9 cellular contexts compared by ENCODE assay signal in genomic region chr9:111897831-111898144, GRCh38. TPM values are rescaled to one million over a fixed set of nuclear protein-coding genes. Genes with fewer than 3 reads are reported as not detected.
DNase-seq lines count a peak whose midpoint lies in the region; ATAC-seq and TF ChIP-seq lines count a peak whose summit lies in the region.
"Had no signal": no experiment of that assay in that cellular context is flagged by ENCODE, and none has a peak within 500 bp of the region (broad histone marks: within the 10 kb centered on the region; RNA-seq: fewer than 3 reads in every experiment).

No MANE protein-coding gene starts in this region.

- peak; percentile 14 for ATAC-seq in activated CD8-positive, alpha-beta T cell treated with anti-CD3 and anti-CD28 coated beads for 36 hours
- ATAC-seq in activated CD8-positive, alpha-beta T cell treated with anti-CD3 and anti-CD28 coated beads, Interleukin-2, amount 10 ng/mL, durations not matched to agents 7 days and 5 days: no peak
- ATAC-seq in HG02798 (IDR thresholded peaks at IDR 0.05; ENCODE audit: poor library complexity, unreplicated experiment) (peak; percentile 38), HG03457 (IDR thresholded peaks at IDR 0.05; ENCODE audit: unreplicated experiment) (no peak)

- H3K27ac ChIP-seq in RWPE1: peak overlapping the region; percentile 93
- peak overlapping the region; percentile 92 for H3K27ac ChIP-seq in subcutaneous abdominal adipose tissue (ENCODE audit: low read depth, low read length)

- no peaks in the 10 kb centered on the region for H3K27me3 ChIP-seq in subcutaneous abdominal adipose tissue (ENCODE audit: control insufficient read depth in 5 of 5, insufficient read depth in 4 of 5, low read length in 5 of 5)

- CTCF ChIA-PET in activated CD8-positive, alpha-beta T cell treated with anti-CD3 and anti-CD28 coated beads for 36 hours (lab: Charles Lee): interaction anchor here (0.9 to 2.8 kb wide), 3 partner anchors 12 to 177 kb away, joined by 5 to 8 read pairs (median 7); no protein-coding TSS in a partner anchor
- CTCF ChIA-PET in activated CD8-positive, alpha-beta T cell treated with anti-CD3 and anti-CD28 coated beads, Interleukin-2, amount 10 ng/mL, durations not matched to agents 7 days and 5 days (lab: Charles Lee): interaction anchor here (0.7 to 1.4 kb wide), 4 partner anchors 28 to 299 kb away, joined by 3 to 4 read pairs (median 4); no protein-coding TSS in a partner anchor
- CTCF ChIA-PET in RWPE1 (lab: Yijun Ruan, JAX): interaction anchor here (0.6 to 1.6 kb wide), 10 partner anchors 24 to 276 kb away, joined by 3 to 7 read pairs (median 3); no protein-coding TSS in a partner anchor

- no peak overlapping the region for H3K4me3 Mint-ChIP-seq in activated CD8-positive, alpha-beta T cell treated with anti-CD3 and anti-CD28 coated beads for 36 hours
- H3K4me3 Mint-ChIP-seq in activated CD8-positive, alpha-beta T cell treated with anti-CD3 and anti-CD28 coated beads, Interleukin-2, amount 10 ng/mL, durations not matched to agents 7 days and 5 days: no peak overlapping the region
- H3K4me3 Mint-ChIP-seq: effector memory CD8-positive, alpha-beta T cell had no signal

- no peaks in the 10 kb centered on the region for H3K9me3 Mint-ChIP-seq in activated CD8-positive, alpha-beta T cell treated with anti-CD3 and anti-CD28 coated beads for 36 hours
- H3K9me3 Mint-ChIP-seq in activated CD8-positive, alpha-beta T cell treated with anti-CD3 and anti-CD28 coated beads, Interleukin-2, amount 10 ng/mL, durations not matched to agents 7 days and 5 days (ENCODE audit: insufficient read depth): no peaks in the 10 kb centered on the region
- H3K9me3 Mint-ChIP-seq: effector memory CD8-positive, alpha-beta T cell had no signal

- intact Hi-C loops in activated CD8-positive, alpha-beta T cell treated with anti-CD3 and anti-CD28 coated beads for 36 hours (cut with micrococcal nuclease): loop anchor here (2.0 kb wide), 1 partner anchor 27 kb away; no protein-coding TSS in a partner anchor

- H3K4me1 ChIP-seq in subcutaneous abdominal adipose tissue (ENCODE audit: control insufficient read depth in 5 of 5, insufficient read depth in 5 of 5, low read length in 5 of 5): peaks cover 4 to 63% (median 59%) of the 10 kb centered on the region in 5 donors

- peak overlapping the region; percentile 75 to 93 (median 90) for H3K9ac ChIP-seq in subcutaneous abdominal adipose tissue (ENCODE audit: low read length in 5 of 5)

- peak overlapping the region; percentile 86 to 98 (median 91) for H3K4me3 ChIP-seq in subcutaneous abdominal adipose tissue (ENCODE audit: low read depth in 1 of 5, low read length in 5 of 5)

- no peak for DNase-seq in activated CD8-positive, alpha-beta T cell treated with anti-CD3 and anti-CD28 coated beads for 36 hours
- no peak for DNase-seq in activated CD8-positive, alpha-beta T cell treated with anti-CD3 and anti-CD28 coated beads, Interleukin-2, amount 10 ng/mL, durations not matched to agents 7 days and 5 days
- no peak for DNase-seq in RWPE1 (ENCODE audit: low spot score)
- DNase-seq in germinal center (ENCODE audit: low spot score): peak; percentile 56
- DNase-seq in G401 (ENCODE audit: low spot score): no peak

- POLR2A ChIA-PET in activated CD8-positive, alpha-beta T cell treated with anti-CD3 and anti-CD28 coated beads for 36 hours (lab: Charles Lee): interaction anchor here (1.5 to 2.7 kb wide), 3 partner anchors 11 to 27 kb away, joined by 4 to 19 read pairs (median 5); no protein-coding TSS in a partner anchor
- POLR2A ChIA-PET in activated CD8-positive, alpha-beta T cell treated with anti-CD3 and anti-CD28 coated beads, Interleukin-2, amount 10 ng/mL, durations not matched to agents 7 days and 5 days (lab: Charles Lee): interaction anchor here (0.6 to 2.8 kb wide), 10 partner anchors 11 to 482 kb away, joined by 3 to 16 read pairs (median 3); partner anchors contain the start of gene HSDL2
- POLR2A ChIA-PET in RWPE1 (lab: Yijun Ruan, JAX; ENCODE audit: low non-redundant PET): no interaction called here

- no peaks in the 10 kb centered on the region for H3K36me3 ChIP-seq in subcutaneous abdominal adipose tissue (ENCODE audit: control insufficient read depth in 5 of 5, insufficient read depth in 5 of 5, low read length in 5 of 5)

- in situ Hi-C loops in G401 (cut with HindIII; ENCODE audit: low sequenced_read_pairs): no loop called here

- peaks cover 6% of the 10 kb centered on the region for H3K4me1 Mint-ChIP-seq in activated CD8-positive, alpha-beta T cell treated with anti-CD3 and anti-CD28 coated beads for 36 hours (ENCODE audit: low read depth)
- peaks cover 8% of the 10 kb centered on the region for H3K4me1 Mint-ChIP-seq in activated CD8-positive, alpha-beta T cell treated with anti-CD3 and anti-CD28 coated beads, Interleukin-2, amount 10 ng/mL, durations not matched to agents 7 days and 5 days (ENCODE audit: low read depth)

- no peaks in the 10 kb centered on the region for H3K9me3 ChIP-seq in subcutaneous abdominal adipose tissue (ENCODE audit: control insufficient read depth in 5 of 5, low read length in 5 of 5)

- peaks cover 5% of the 10 kb centered on the region for H3K36me3 Mint-ChIP-seq in activated CD8-positive, alpha-beta T cell treated with anti-CD3 and anti-CD28 coated beads for 36 hours (ENCODE audit: low read depth)
- no peaks in the 10 kb centered on the region for H3K36me3 Mint-ChIP-seq in activated CD8-positive, alpha-beta T cell treated with anti-CD3 and anti-CD28 coated beads, Interleukin-2, amount 10 ng/mL, durations not matched to agents 7 days and 5 days (ENCODE audit: low read depth)

- no peaks in the 10 kb centered on the region for H3K27me3 Mint-ChIP-seq in activated CD8-positive, alpha-beta T cell treated with anti-CD3 and anti-CD28 coated beads for 36 hours
- H3K27me3 Mint-ChIP-seq in activated CD8-positive, alpha-beta T cell treated with anti-CD3 and anti-CD28 coated beads, Interleukin-2, amount 10 ng/mL, durations not matched to agents 7 days and 5 days (ENCODE audit: low read depth): peaks cover 2% of the 10 kb centered on the region
- H3K27me3 Mint-ChIP-seq: effector memory CD8-positive, alpha-beta T cell had no signal

- no peak overlapping the region for H3K27ac Mint-ChIP-seq in activated CD8-positive, alpha-beta T cell treated with anti-CD3 and anti-CD28 coated beads for 36 hours
- no peak overlapping the region for H3K27ac Mint-ChIP-seq in activated CD8-positive, alpha-beta T cell treated with anti-CD3 and anti-CD28 coated beads, Interleukin-2, amount 10 ng/mL, durations not matched to agents 7 days and 5 days
- H3K27ac Mint-ChIP-seq: effector memory CD8-positive, alpha-beta T cell had no signal

- no peak for TF ChIP-seq CTCF in activated CD8-positive, alpha-beta T cell treated with anti-CD3 and anti-CD28 coated beads for 36 hours (IDR thresholded peaks at IDR 0.05)
- TF ChIP-seq CTCF in RWPE1 (conservative IDR thresholded peaks at IDR 0.05; ENCODE audit: low read depth): no peak

RNA-seq across cellular contexts. Expression of gene UGCG, which starts 1.2 kb away (rescaled TPM):
- 10 to 100 TPM; 13.5 to 14.3 TPM for total RNA-seq in activated CD8-positive, alpha-beta T cell treated with anti-CD3 and anti-CD28 coated beads for 36 hours
- 10 to 100 TPM; 24.6 to 25.4 TPM for total RNA-seq in activated CD8-positive, alpha-beta T cell treated with anti-CD3 and anti-CD28 coated beads, Interleukin-2, amount 10 ng/mL, durations not matched to agents 7 days and 5 days
- 147 and 192 TPM in 2 replicates for total RNA-seq in G401 (2014; rRNA removed; shearing (Covaris generic))

Comparison
In these comparisons a context has a peak if more than half of its experiments do, and no peak if none do; other contexts are left out.
1. ATAC-seq: peak in activated CD8-positive, alpha-beta T cell treated with anti-CD3 and anti-CD28 coated beads for 36 hours (single experiment) and HG02798 (single experiment); none in activated CD8-positive, alpha-beta T cell treated with anti-CD3 and anti-CD28 coated beads, Interleukin-2, amount 10 ng/mL, durations not matched to agents 7 days and 5 days (single experiment) and HG03457 (single experiment).